ENCODE assay signal across 21 cellular contexts in genomic region chr21:42298237-42298636, GRCh38. TPM values are rescaled to one million over a fixed set of nuclear protein-coding genes. Genes with fewer than 3 reads are reported as not detected.
A peak's percentile ranks its signal among the peaks of the same experiment; 100 is the strongest.
DNase-seq lines count a peak whose midpoint lies in the region; ATAC-seq, FAIRE-seq and TF ChIP-seq lines count a peak whose summit lies in the region.
"Had no signal": no experiment of that assay in that cellular context is flagged by ENCODE, and none has a peak within 500 bp of the region (broad histone marks: within the 10 kb centered on the region; RNA-seq: fewer than 3 reads in every experiment).

No MANE protein-coding gene starts in this region.

- H3K4me3 ChIP-seq in bronchial epithelial cell (ENCODE audit: low read depth, low read length) (no peak overlapping the region), mesendoderm (ENCODE audit: low read length) (no peak overlapping the region), BE2C (ENCODE audit: low read depth, low read length) (no peak overlapping the region)
- H3K4me3 ChIP-seq: BLaER1 treated with 17β-estradiol and CSF1 and Interleukin-3, amounts not matched to agents 10 nM and 100 nM; HAP-1 had no signal

- H3K4ac ChIP-seq in mesendoderm (ENCODE audit: low read depth, low read length), result no peak overlapping the region

- no peak overlapping the region for H3K23ac ChIP-seq in mesendoderm (ENCODE audit: low read length)

- peak; percentile 23 for DNase-seq in A172 (ENCODE audit: low spot score)
- DNase-seq in LoVo (ENCODE audit: low spot score), result peak; percentile 53
- DNase-seq in bronchial epithelial cell (ENCODE audit: low read depth), result peak; percentile 76
- peak; percentile 86 for DNase-seq in mesendoderm
- no peak for DNase-seq in BE2C
- DNase-seq in DMS 273 (lab: John Stamatoyannopoulos, UW; ENCODE audit: unreplicated experiment), result no peak
- DNase-seq in activated effector memory CD4-positive, alpha-beta T cell treated with Interleukin-2 at 50 U/mL for 16 hours, result no peak
- DNase-seq: DMS 273 treated with DMSO at 0.1 percent for 48 hours, NCI-H1417 treated with DMSO at 0.1 percent for 48 hours, NCI-H2029 treated with DMSO at 0.1 percent for 48 hours, NCI-H2171 treated with DMSO at 0.1 percent for 48 hours, NCI-H510A, NCI-H82, SHP77 had no signal

- peaks cover 1% of the 10 kb centered on the region for H3K36me3 ChIP-seq in bronchial epithelial cell (ENCODE audit: control insufficient read depth, insufficient read depth, low read length)
- no peaks in the 10 kb centered on the region for H3K36me3 ChIP-seq in mesendoderm (ENCODE audit: control insufficient read depth, insufficient read depth, low read length)
- no peaks in the 10 kb centered on the region for H3K36me3 ChIP-seq in BE2C
- H3K36me3 ChIP-seq: HAP-1 had no signal

- no peak overlapping the region for H2BK5ac ChIP-seq in mesendoderm (ENCODE audit: low read length)

- no peak overlapping the region for H3K27ac ChIP-seq in mesendoderm (ENCODE audit: low read depth, low read length)
- H3K27ac ChIP-seq: BLaER1 treated with 17β-estradiol and CSF1 and Interleukin-3, amounts not matched to agents 10 nM and 100 nM; HL-60 had no signal

- no peak overlapping the region for H2BK120ac ChIP-seq in mesendoderm (ENCODE audit: low read depth, low read length)

- no peaks in the 10 kb centered on the region for H3K27me3 ChIP-seq in bronchial epithelial cell (ENCODE audit: control insufficient read depth, insufficient read depth, low read length)
- no peaks in the 10 kb centered on the region for H3K27me3 ChIP-seq in mesendoderm (ENCODE audit: insufficient read depth, low read length, poor library complexity)
- H3K27me3 ChIP-seq in BE2C, result no peaks in the 10 kb centered on the region
- H3K27me3 ChIP-seq: BLaER1 treated with 17β-estradiol and CSF1 and Interleukin-3, amounts not matched to agents 10 nM and 100 nM had no signal

- H3K79me2 ChIP-seq in mesendoderm (ENCODE audit: control insufficient read depth, insufficient read depth, low read length), result no peaks in the 10 kb centered on the region

- H2BK15ac ChIP-seq in mesendoderm (replicated peaks; ENCODE audit: low read depth), result no peak overlapping the region

- no peak overlapping the region for H4K5ac ChIP-seq in mesendoderm (ENCODE audit: low read length)

- ATAC-seq in activated CD4-positive, CD25-positive, alpha-beta regulatory T cell treated with anti-CD3 and anti-CD28 coated beads, Interleukin-2, amount 50 U/mL, for 24 hours, result no peak
- ATAC-seq: Panc1 had no signal

- H2AK5ac ChIP-seq in mesendoderm (ENCODE audit: low read length), result no peak overlapping the region

- H3K9ac ChIP-seq in mesendoderm (ENCODE audit: low read length), result no peak overlapping the region
- H3K9ac ChIP-seq: BLaER1 treated with 17β-estradiol and CSF1 and Interleukin-3, amounts not matched to agents 10 nM and 100 nM had no signal

- no CpG with 5 or more reads among the region's 6 CpGs for WGBS in mesendoderm (ENCODE audit: extremely low coverage, insufficient coverage, low lambda C conversion rate)

- H3K79me1 ChIP-seq in mesendoderm (ENCODE audit: low read length), result no peaks in the 10 kb centered on the region

- H3K56ac ChIP-seq in mesendoderm (ENCODE audit: low read length), result no peak overlapping the region

- FAIRE-seq in bronchial epithelial cell (lab: Jason Lieb, UNC), result no peak
- FAIRE-seq: A204.1, GM12892 had no signal

- H3K9me3 ChIP-seq in BE2C, result no peaks in the 10 kb centered on the region
- H3K9me3 ChIP-seq: BLaER1 treated with 17β-estradiol and CSF1 and Interleukin-3, amounts not matched to agents 10 nM and 100 nM; HAP-1 had no signal

- H3K4me2 ChIP-seq in mesendoderm (ENCODE audit: low read length), result no peak overlapping the region
- H3K4me2 ChIP-seq: BLaER1 treated with 17β-estradiol and CSF1 and Interleukin-3, amounts not matched to agents 10 nM and 100 nM had no signal

- TF ChIP-seq CTCF in bronchial epithelial cell (IDR thresholded peaks at IDR 0.05; ENCODE audit: insufficient read depth, low read length, severe bottlenecking), result no peak
- TF ChIP-seq CTCF in BE2C (IDR thresholded peaks at IDR 0.05; ENCODE audit: low read depth, low read length), result no peak

- no peak overlapping the region for H4K8ac ChIP-seq in mesendoderm (ENCODE audit: low read depth, low read length)

- no peak overlapping the region for H3K18ac ChIP-seq in mesendoderm (ENCODE audit: low read length)

- H3K4me1 ChIP-seq in mesendoderm (ENCODE audit: control insufficient read depth, low read depth, low read length) (peaks cover 4% of the 10 kb centered on the region), BE2C (no peaks in the 10 kb centered on the region; the same call in 1 of the 2 replicates)
- H3K4me1 ChIP-seq: HAP-1 had no signal

RNA-seq across cellular contexts. Expression of gene TFF3, which starts 17.0 kb away (rescaled TPM):
- total RNA-seq in A172 (2014; rRNA removed; shearing (Covaris generic)), result not detected in 2 replicates
- total RNA-seq in bronchial epithelial cell, result 0.26 and 0.64 TPM in 2 replicates
- polyA plus RNA-seq in mesendoderm (2013, experiment 1 of 2), result 1.2 TPM
- 0.78 TPM for polyA plus RNA-seq in mesendoderm (2013, experiment 2 of 2)
- not detected for polyA plus RNA-seq in BE2C (2012; ENCODE audit: insufficient read depth, insufficient read length, low read depth)

RNA-seq across cellular contexts. Expression of gene TFF2, which starts 52.6 kb away (rescaled TPM):
- total RNA-seq in A172 (2014; rRNA removed; shearing (Covaris generic)), result not detected in 2 replicates
- not detected in 2 replicates for total RNA-seq in bronchial epithelial cell
- not detected for polyA plus RNA-seq in mesendoderm (2013, experiment 1 of 2)
- 0.06 TPM for polyA plus RNA-seq in mesendoderm (2013, experiment 2 of 2)
- not detected for polyA plus RNA-seq in BE2C (2012; ENCODE audit: insufficient read depth, insufficient read length, low read depth)

Comparison
In these comparisons a context has a peak if more than half of its experiments do, and no peak if none do; other contexts are left out.
1. DNase-seq: peak in A172 (single experiment), LoVo (single experiment), bronchial epithelial cell (single experiment) and mesendoderm (single experiment); none in BE2C (single experiment), DMS 273 (single experiment) and activated effector memory CD4-positive, alpha-beta T cell treated with Interleukin-2 at 50 U/mL for 16 hours (single experiment).